Comparison of ENCODE assay signal across 11 cellular contexts in genomic region chr4:89293299-89293698, GRCh38. TPM values are rescaled to one million over a fixed set of nuclear protein-coding genes. Genes with fewer than 3 reads are reported as not detected.
DNase-seq lines count a peak whose midpoint lies in the region; ATAC-seq lines count a peak whose summit lies in the region.
"Had no signal": no experiment of that assay in that cellular context is flagged by ENCODE, and none has a peak within 500 bp of the region (broad histone marks: within the 10 kb centered on the region; RNA-seq: fewer than 3 reads in every experiment).

No MANE protein-coding gene starts in this region.

- H3K36me3 Mint-ChIP-seq in stimulated activated naive CD8-positive, alpha-beta T cell treated with anti-CD3 and anti-CD28 coated beads, Interleukin-15, Interleukin-2, amounts not matched to agents 100 ng/mL and 50 ng/mL, for 24 hours (ENCODE audit: low read depth), result peaks cover 5% of the 10 kb centered on the region
- H3K36me3 Mint-ChIP-seq in activated CD4-positive, alpha-beta memory T cell treated with anti-CD3 and anti-CD28 coated beads, Interleukin-2, amount 10 ng/mL, durations not matched to agents 7 days and 5 days (ENCODE audit: low read depth), result peaks cover 83% of the 10 kb centered on the region

- no peaks in the 10 kb centered on the region for H3K9me3 Mint-ChIP-seq in stimulated activated naive CD8-positive, alpha-beta T cell treated with anti-CD3 and anti-CD28 coated beads, Interleukin-15, Interleukin-2, amounts not matched to agents 100 ng/mL and 50 ng/mL, for 24 hours
- H3K9me3 Mint-ChIP-seq in activated CD4-positive, alpha-beta memory T cell treated with anti-CD3 and anti-CD28 coated beads, Interleukin-2, amount 10 ng/mL, durations not matched to agents 7 days and 5 days, result no peaks in the 10 kb centered on the region

- no peak for ATAC-seq in stimulated activated naive CD8-positive, alpha-beta T cell treated with anti-CD3 and anti-CD28 coated beads, Interleukin-15, Interleukin-2, amounts not matched to agents 100 U/mL and 50 U/mL, for 24 hours
- peak; percentile 96 for ATAC-seq in left lobe of liver
- no peak for ATAC-seq in HG03135 (IDR thresholded peaks at IDR 0.05; ENCODE audit: unreplicated experiment)
- no peak for ATAC-seq in GM18511 (IDR thresholded peaks at IDR 0.05; ENCODE audit: unreplicated experiment)
- ATAC-seq: left cardiac atrium had no signal

- H3K4me1 Mint-ChIP-seq in stimulated activated naive CD8-positive, alpha-beta T cell treated with anti-CD3 and anti-CD28 coated beads, Interleukin-15, Interleukin-2, amounts not matched to agents 100 ng/mL and 50 ng/mL, for 24 hours (ENCODE audit: low read depth), result peaks cover 98% of the 10 kb centered on the region
- H3K4me1 Mint-ChIP-seq in activated CD4-positive, alpha-beta memory T cell treated with anti-CD3 and anti-CD28 coated beads, Interleukin-2, amount 10 ng/mL, durations not matched to agents 7 days and 5 days, result peaks cover 95% of the 10 kb centered on the region

- CTCF ChIA-PET in activated CD4-positive, alpha-beta memory T cell treated with anti-CD3 and anti-CD28 coated beads, Interleukin-2, amount 10 ng/mL, durations not matched to agents 7 days and 5 days (lab: Charles Lee), result interaction anchor here (1.5 to 2.7 kb wide), 3 partner anchors 8 to 15 kb away, joined by 6 to 23 read pairs (median 7); partner anchors contain the start of gene GPRIN3

- no peak for DNase-seq in stimulated activated naive CD8-positive, alpha-beta T cell treated with anti-CD3 and anti-CD28 coated beads, Interleukin-15, Interleukin-2, amounts not matched to agents 100 U/mL and 50 U/mL, for 24 hours
- no peak for DNase-seq in activated CD4-positive, alpha-beta memory T cell treated with anti-CD3 and anti-CD28 coated beads, Interleukin-2, amount 10 ng/mL, durations not matched to agents 7 days and 5 days
- DNase-seq in left lobe of liver (ENCODE audit: low spot score), result peak; percentile 62
- DNase-seq in middle frontal gyrus (ENCODE audit: extremely low spot score, low spot score), result no peak
- no peak for DNase-seq in HuH-7.5 (ENCODE audit: low spot score)
- DNase-seq: left cardiac atrium, NCI-H1092, NCI-H82 had no signal

- H3K27ac Mint-ChIP-seq in stimulated activated naive CD8-positive, alpha-beta T cell treated with anti-CD3 and anti-CD28 coated beads, Interleukin-15, Interleukin-2, amounts not matched to agents 100 ng/mL and 50 ng/mL, for 24 hours, result peak overlapping the region; percentile 84
- H3K27ac Mint-ChIP-seq in activated CD4-positive, alpha-beta memory T cell treated with anti-CD3 and anti-CD28 coated beads, Interleukin-2, amount 10 ng/mL, durations not matched to agents 7 days and 5 days, result peak overlapping the region; percentile 98

- H3K4me3 Mint-ChIP-seq in stimulated activated naive CD8-positive, alpha-beta T cell treated with anti-CD3 and anti-CD28 coated beads, Interleukin-15, Interleukin-2, amounts not matched to agents 100 ng/mL and 50 ng/mL, for 24 hours, result peak overlapping the region; percentile 68
- peak overlapping the region; percentile 75 for H3K4me3 Mint-ChIP-seq in activated CD4-positive, alpha-beta memory T cell treated with anti-CD3 and anti-CD28 coated beads, Interleukin-2, amount 10 ng/mL, durations not matched to agents 7 days and 5 days

- no peaks in the 10 kb centered on the region for H3K27me3 Mint-ChIP-seq in stimulated activated naive CD8-positive, alpha-beta T cell treated with anti-CD3 and anti-CD28 coated beads, Interleukin-15, Interleukin-2, amounts not matched to agents 100 ng/mL and 50 ng/mL, for 24 hours
- H3K27me3 Mint-ChIP-seq in activated CD4-positive, alpha-beta memory T cell treated with anti-CD3 and anti-CD28 coated beads, Interleukin-2, amount 10 ng/mL, durations not matched to agents 7 days and 5 days, result no peaks in the 10 kb centered on the region

- POLR2A ChIA-PET in activated CD4-positive, alpha-beta memory T cell treated with anti-CD3 and anti-CD28 coated beads, Interleukin-2, amount 10 ng/mL, durations not matched to agents 7 days and 5 days (lab: Charles Lee), result interaction anchor here (1.2 to 10.3 kb wide), 9 partner anchors 9 to 45 kb away, joined by 3 to 431 read pairs (median 12); partner anchors contain the start of gene GPRIN3

RNA-seq across cellular contexts. Expression of gene GPRIN3, which starts 14.3 kb away (rescaled TPM):
- 100 to 1,000 TPM; 102 to 106 TPM for total RNA-seq in activated CD4-positive, alpha-beta memory T cell treated with anti-CD3 and anti-CD28 coated beads, Interleukin-2, amount 10 ng/mL, durations not matched to agents 7 days and 5 days
- total RNA-seq in left lobe of liver, result 0.40 TPM

Comparison
In these comparisons a context has a peak if more than half of its experiments do, and no peak if none do; other contexts are left out.
1. RNA of gene GPRIN3, which starts 14.3 kb away (total RNA-seq): 102 to 106 TPM in activated CD4-positive, alpha-beta memory T cell treated with anti-CD3 and anti-CD28 coated beads, Interleukin-2, amount 10 ng/mL, durations not matched to agents 7 days and 5 days; 0.40 TPM in left lobe of liver (single experiment); every median in the first group is over 10 times any median in the second.